9 cellular contexts compared by ENCODE assay signal in genomic region chr2:226794751-226795171, GRCh38. TPM values are rescaled to one million over a fixed set of nuclear protein-coding genes. Genes with fewer than 3 reads are reported as not detected.
A peak's percentile ranks its signal among the peaks of the same experiment; 100 is the strongest.
DNase-seq lines count a peak whose midpoint lies in the region; ATAC-seq and TF ChIP-seq lines count a peak whose summit lies in the region.
"Had no signal": no experiment of that assay in that cellular context is flagged by ENCODE, and none has a peak within 500 bp of the region (broad histone marks: within the 10 kb centered on the region; RNA-seq: fewer than 3 reads in every experiment).

No MANE protein-coding gene starts in this region.

- H3K27me3 Mint-ChIP-seq in chondrocyte (ENCODE audit: low read depth) = no peaks in the 10 kb centered on the region

- peaks cover 64% of the 10 kb centered on the region for H3K4me1 Mint-ChIP-seq in chondrocyte (ENCODE audit: low read depth)

- in situ Hi-C loops in ACHN (cut with HindIII; ENCODE audit: low pct_ligation_motif_present, low pct_unique_long_range_greater_than_20kb, low sequenced_read_pairs) = no loop called here

- peak overlapping the region; percentile 17 for H3K4me3 ChIP-seq in mucosa of stomach (ENCODE audit: low read length)

- peak; percentile 51 for TF ChIP-seq CTCF in chondrocyte (IDR thresholded peaks at IDR 0.05)

- peak overlapping the region; percentile 67 for H3K9ac ChIP-seq in mucosa of stomach (ENCODE audit: low read length)

- H3K36me3 ChIP-seq in mucosa of stomach (ENCODE audit: control insufficient read depth, insufficient read depth, low read length) = no peaks in the 10 kb centered on the region

- no peaks in the 10 kb centered on the region for H3K9me3 ChIP-seq in mucosa of stomach (ENCODE audit: control insufficient read depth, low read length)

- H3K9me3 Mint-ChIP-seq in chondrocyte (ENCODE audit: low read depth) = no peaks in the 10 kb centered on the region

- peak; percentile 42 for DNase-seq in ACHN
- peak; percentile 90 for DNase-seq in LHCN-M2 (ENCODE audit: low read depth)
- no peak for DNase-seq in chondrocyte (ENCODE audit: low spot score)
- DNase-seq in NOMO-1 (lab: John Stamatoyannopoulos, UW; ENCODE audit: unreplicated experiment in 2 of 2) = no peak

- H3K4me1 ChIP-seq in mucosa of stomach (ENCODE audit: control insufficient read depth, insufficient read depth, low read length) = peaks cover 54% of the 10 kb centered on the region

- H3K27me3 ChIP-seq in mucosa of stomach (ENCODE audit: control insufficient read depth, insufficient read depth, low read length) = no peaks in the 10 kb centered on the region

- H3K36me3 Mint-ChIP-seq in chondrocyte (ENCODE audit: low read depth) = peaks cover 5% of the 10 kb centered on the region

- H3K4me3 Mint-ChIP-seq in chondrocyte (ENCODE audit: unreplicated experiment) = peak overlapping the region; percentile 66

- ATAC-seq in GM21528 (IDR thresholded peaks at IDR 0.05; ENCODE audit: low FRiP score, unreplicated experiment) (no peak), GM19467 (IDR thresholded peaks at IDR 0.05; ENCODE audit: unreplicated experiment) (no peak), HG03135 (IDR thresholded peaks at IDR 0.05; ENCODE audit: unreplicated experiment) (no peak)
- ATAC-seq: esophagus mucosa had no signal

- H3K27ac Mint-ChIP-seq in chondrocyte (ENCODE audit: unreplicated experiment) = peak overlapping the region; percentile 79

RNA-seq across cellular contexts. Expression of gene IRS1, which starts 4.9 kb away (rescaled TPM):
- total RNA-seq in LHCN-M2 (2014; rRNA removed) (25.0 and 28.5 TPM in 2 replicates), chondrocyte (5.8 to 12.4 TPM (median 12.0 TPM) in 3 replicates)
- 18.9 TPM for polyA plus RNA-seq in LHCN-M2 (2012)

RNA-seq across cellular contexts. Expression of gene RHBDD1, which starts 41.1 kb away (rescaled TPM):
- total RNA-seq in LHCN-M2 (2014; rRNA removed) (4.4 and 6.6 TPM in 2 replicates), chondrocyte (28.8 to 33.6 TPM (median 30.0 TPM) in 3 replicates)
- 9.0 TPM for polyA plus RNA-seq in LHCN-M2 (2012)

Comparison
In these comparisons a context has a peak if more than half of its experiments do, and no peak if none do; other contexts are left out.
1. DNase-seq: peak in ACHN (single experiment) and LHCN-M2 (single experiment); none in chondrocyte (single experiment) and NOMO-1 (0 of 2).